Comparison of ENCODE assay signal across 11 cellular contexts in the genomic region with DNA sequence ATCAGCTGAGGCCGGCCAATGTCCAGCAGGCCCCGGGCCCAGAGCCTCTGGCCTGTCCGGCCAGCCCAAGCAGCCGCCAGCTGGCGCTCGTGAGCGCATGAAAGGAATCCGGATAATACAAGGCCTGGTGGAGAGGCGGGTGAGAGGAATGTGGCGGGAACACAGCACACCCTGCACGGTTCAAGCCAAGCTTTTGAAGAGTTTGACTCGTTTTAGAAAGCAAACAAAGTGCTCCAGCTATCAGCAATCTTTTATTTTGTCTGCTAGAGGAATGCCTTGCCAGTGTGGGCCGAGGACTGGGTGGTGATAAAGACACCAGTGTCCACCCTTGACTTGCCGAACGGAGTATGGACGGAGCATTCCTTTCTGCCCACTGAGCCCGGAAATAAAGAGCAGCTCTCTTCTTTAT. TPM values are rescaled to one million over a fixed set of nuclear protein-coding genes. Genes with fewer than 3 reads are reported as not detected.
A peak's percentile ranks its signal among the peaks of the same experiment; 100 is the strongest.
DNase-seq lines count a peak whose midpoint lies in the region; ATAC-seq and TF ChIP-seq lines count a peak whose summit lies in the region.
"Had no signal": no experiment of that assay in that cellular context is flagged by ENCODE, and none has a peak within 500 bp of the region (broad histone marks: within the 10 kb centered on the region; RNA-seq: fewer than 3 reads in every experiment).

No MANE protein-coding gene starts in this region.

- H3K4me1 Mint-ChIP-seq in WTC11 (peaks cover 3% of the 10 kb centered on the region), mesothelial cell of epicardium (peaks cover 36% of the 10 kb centered on the region), osteocyte (ENCODE audit: unreplicated experiment) (peaks cover 13% of the 10 kb centered on the region)

- H3K9ac ChIP-seq in colonic mucosa (ENCODE audit: low read depth in 2 of 2, low read length in 2 of 2) = no peak overlapping the region

- TF ChIP-seq POLR2A in gastroesophageal sphincter (IDR thresholded peaks at IDR 0.05) (no peak), tibial nerve (IDR thresholded peaks at IDR 0.05) (no peak)

- ATAC-seq in WTC11 = peak; percentile 100
- peak; percentile 79 for ATAC-seq in gastroesophageal sphincter
- ATAC-seq: activated T-helper 17 cell treated with anti-CD3 and anti-CD28 coated beads, Interleukin-2, amount 50 U/mL, for 72 hours had no signal

- H3K4me1 ChIP-seq in gastroesophageal sphincter = peaks cover 0 to 18% (median 0%) of the 10 kb centered on the region in 3 donors
- H3K4me1 ChIP-seq in tibial nerve = peaks cover 0 to 48% (median under 1%) of the 10 kb centered on the region in 4 donors
- H3K4me1 ChIP-seq in colonic mucosa = no peaks in the 10 kb centered on the region

- H3K27ac Mint-ChIP-seq in WTC11 (no peak overlapping the region), mesothelial cell of epicardium (peak overlapping the region; percentile 43), osteocyte (ENCODE audit: unreplicated experiment) (no peak overlapping the region)
- H3K27ac Mint-ChIP-seq: activated T-helper 17 cell treated with anti-CD3 and anti-CD28 coated beads, Interleukin-2, amount 50 U/mL, for 72 hours; T-helper 1 cell treated with Interleukin-12 subunit alpha and Interleukin-12 subunit beta and Interleukin-4 antibody, amounts not matched to agents 30 μg/mL and 1 μg/mL, for 36 hours had no signal

- H3K27me3 ChIP-seq in gastroesophageal sphincter (no peaks in the 10 kb centered on the region), tibial nerve (no peaks in the 10 kb centered on the region), colonic mucosa (no peaks in the 10 kb centered on the region)

- POLR2A ChIA-PET in WTC11 (lab: Charles Lee) = interaction anchor here (0.9 to 2.1 kb wide), 4 partner anchors 8 to 35 kb away, joined by 3 to 10 read pairs (median 6); partner anchors contain the start of gene NEDD9

- H3K4me3 ChIP-seq in gastroesophageal sphincter (no peak overlapping the region), tibial nerve (no peak overlapping the region), colonic mucosa (no peak overlapping the region)

- TF ChIP-seq EP300 in gastroesophageal sphincter (IDR thresholded peaks at IDR 0.05) (no peak), tibial nerve (IDR thresholded peaks at IDR 0.05) (peak in 1 of 2 donors; percentile 47)

- TF ChIP-seq CTCF in WTC11 (IDR thresholded peaks at IDR 0.05) = peak; percentile 55
- peak in 3 of 4 experiments; percentile 39 to 53 (median 49) for TF ChIP-seq CTCF in gastroesophageal sphincter (IDR thresholded peaks at IDR 0.05)
- peak; percentile 30 for TF ChIP-seq CTCF in mesothelial cell of epicardium (IDR thresholded peaks at IDR 0.05; ENCODE audit: unreplicated experiment)
- peak; percentile 56 to 87 (median 84) for TF ChIP-seq CTCF in tibial nerve (IDR thresholded peaks at IDR 0.05)
- TF ChIP-seq CTCF in colonic mucosa (IDR thresholded peaks at IDR 0.05) = no peak
- no peak for TF ChIP-seq CTCF in osteocyte (IDR thresholded peaks at IDR 0.05)

- CTCF ChIA-PET in WTC11 (lab: Charles Lee) = interaction anchor here (0.6 to 2.1 kb wide), 33 partner anchors 9 to 1045 kb away, joined by 3 to 24 read pairs (median 4); partner anchors contain the start of gene NEDD9

- H3K27ac ChIP-seq in gastroesophageal sphincter (no peak overlapping the region), tibial nerve (peak overlapping the region; percentile 34 to 84 (median 58)), colonic mucosa (no peak overlapping the region)

- H3K36me3 Mint-ChIP-seq in WTC11 = no peaks in the 10 kb centered on the region
- H3K36me3 Mint-ChIP-seq in mesothelial cell of epicardium = no peaks in the 10 kb centered on the region
- no peaks in the 10 kb centered on the region for H3K36me3 Mint-ChIP-seq in osteocyte (ENCODE audit: unreplicated experiment)

- WGBS in gastroesophageal sphincter (ENCODE audit: low coverage in 1 of 2), 2 donors = 43 to 88% methylated on average over 1 to 5 of the region's 17 CpGs
- 30 to 41% methylated on average over 16 to 17 of the region's 17 CpGs for WGBS in tibial nerve, 2 donors

- H3K27me3 Mint-ChIP-seq in WTC11 (ENCODE audit: low read depth) (peaks cover 17% of the 10 kb centered on the region), mesothelial cell of epicardium (ENCODE audit: low read depth) (no peaks in the 10 kb centered on the region), osteocyte (ENCODE audit: unreplicated experiment) (no peaks in the 10 kb centered on the region)
- H3K27me3 Mint-ChIP-seq: activated T-helper 17 cell treated with anti-CD3 and anti-CD28 coated beads, Interleukin-2, amount 50 U/mL, for 72 hours had no signal

- no peak overlapping the region for H3K4me3 Mint-ChIP-seq in WTC11
- no peak overlapping the region for H3K4me3 Mint-ChIP-seq in mesothelial cell of epicardium
- no peak overlapping the region for H3K4me3 Mint-ChIP-seq in osteocyte (ENCODE audit: unreplicated experiment)
- H3K4me3 Mint-ChIP-seq: activated T-helper 17 cell treated with anti-CD3 and anti-CD28 coated beads, Interleukin-2, amount 50 U/mL, for 72 hours; T-helper 1 cell treated with Interleukin-12 subunit alpha and Interleukin-12 subunit beta and Interleukin-4 antibody, amounts not matched to agents 30 μg/mL and 1 μg/mL, for 36 hours had no signal

- H3K9me3 Mint-ChIP-seq in WTC11 (no peaks in the 10 kb centered on the region), mesothelial cell of epicardium (no peaks in the 10 kb centered on the region), osteocyte (ENCODE audit: unreplicated experiment) (no peaks in the 10 kb centered on the region)
- H3K9me3 Mint-ChIP-seq: activated T-helper 17 cell treated with anti-CD3 and anti-CD28 coated beads, Interleukin-2, amount 50 U/mL, for 72 hours had no signal

- DNase-seq in WTC11 (ENCODE audit: low spot score) = peak; percentile 89
- no peak for DNase-seq in mesothelial cell of epicardium (ENCODE audit: low spot score in 2 of 2, unreplicated experiment in 2 of 2)
- peak; percentile 65 to 68 for DNase-seq in tibial nerve (ENCODE audit: low spot score in 2 of 2)
- no peak for DNase-seq in foreskin melanocyte
- no peak for DNase-seq in NCI-H1092 treated with DMSO at 0.1 percent for 48 hours (lab: John Stamatoyannopoulos, UW)
- DNase-seq in colonic mucosa = no peak
- no peak for DNase-seq in osteocyte (ENCODE audit: extremely low spot score, unreplicated experiment)
- DNase-seq: NCI-H2227 treated with DMSO at 0.1 percent for 48 hours had no signal

- H3K9me3 ChIP-seq in gastroesophageal sphincter (no peaks in the 10 kb centered on the region), tibial nerve (no peaks in the 10 kb centered on the region), colonic mucosa (no peaks in the 10 kb centered on the region)

- H3K36me3 ChIP-seq in gastroesophageal sphincter (no peaks in the 10 kb centered on the region), tibial nerve (no peaks in the 10 kb centered on the region), colonic mucosa (no peaks in the 10 kb centered on the region)

- intact Hi-C loops in colonic mucosa (cut with DNase I) = no loop called here

TF ChIP-seq in WTC11, 78 proteins besides CTCF, POLR2A, EP300 and RAD21 (continues in another document):
- 0 out of 2 replicates have a peak, but pooled peaks have one; percentile 50 for TF ChIP-seq E2F1 (CRISPR knock-in tag; IDR thresholded peaks at IDR 0.05)
- no peak for TF ChIP-seq PRRX2 (CRISPR knock-in tag; IDR thresholded peaks at IDR 0.05)
- 0 out of 2 replicates have a peak, but pooled peaks have one; percentile 42 for TF ChIP-seq CREM (CRISPR knock-in tag; IDR thresholded peaks at IDR 0.05)
- TF ChIP-seq ESRRA (CRISPR knock-in tag; IDR thresholded peaks at IDR 0.05; ENCODE audit: borderline replicate concordance) = no peak
- TF ChIP-seq TEAD1 (CRISPR knock-in tag; IDR thresholded peaks at IDR 0.05) = peak; percentile 79
- peak; percentile 35; the same call in 1 of the 2 replicates for TF ChIP-seq USF1 (CRISPR knock-in tag; IDR thresholded peaks at IDR 0.05)
- no peak for TF ChIP-seq ZNF281 (CRISPR knock-in tag; IDR thresholded peaks at IDR 0.05)

RNA-seq across cellular contexts. Expression of gene NEDD9, which starts 9.3 kb away (rescaled TPM):
- total RNA-seq in WTC11 (2021) (7.0 to 9.8 TPM (median 8.3 TPM) in 3 replicates), gastroesophageal sphincter (10 to 100 TPM; 13.1 to 42.7 (median 26.7) TPM), mesothelial cell of epicardium (25.5 to 28.6 TPM (median 27.4 TPM) in 3 replicates), tibial nerve (100 to 1,000 TPM; 107 to 205 (median 130) TPM), colonic mucosa (10 to 100 TPM; 43.4 to 73.1 TPM), osteocyte (8.8 and 10.3 TPM in 2 replicates)

Comparison
In these comparisons a context has a peak if more than half of its experiments do, and no peak if none do; other contexts are left out.
1. DNase-seq: peak in WTC11 (single experiment) and tibial nerve (2 of 2); none in mesothelial cell of epicardium (0 of 2), foreskin melanocyte (single experiment), NCI-H1092 treated with DMSO at 0.1 percent for 48 hours (single experiment), colonic mucosa (single experiment) and osteocyte (single experiment).
2. CTCF ChIP-seq: peak in WTC11 (single experiment), gastroesophageal sphincter (3 of 4), mesothelial cell of epicardium (single experiment) and tibial nerve (5 of 5); none in colonic mucosa (single experiment) and osteocyte (single experiment).
3. H3K27ac ChIP-seq: peak in tibial nerve (4 of 4); none in gastroesophageal sphincter (0 of 4) and colonic mucosa (single experiment).